Comparison of ENCODE assay signal across 11 cellular contexts in the genomic region with DNA sequence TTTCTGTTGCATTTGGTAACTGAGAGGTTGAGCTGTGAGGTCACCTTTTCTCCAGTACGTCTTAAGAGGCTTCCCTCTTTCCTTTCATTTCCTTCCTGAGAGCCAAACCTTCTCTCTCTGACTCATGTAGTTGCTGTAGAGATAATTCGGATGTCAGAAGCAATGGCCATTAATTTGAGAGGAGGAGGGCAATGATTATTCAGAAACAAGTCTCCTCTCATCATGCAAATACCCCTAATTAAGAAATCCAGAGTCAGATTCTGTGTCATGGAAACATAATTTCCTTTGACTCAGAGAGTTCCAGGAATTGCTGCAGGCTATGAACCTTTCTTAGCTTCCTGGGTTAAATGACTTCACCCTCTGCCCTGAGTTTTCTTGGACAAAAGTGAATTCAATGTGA. TPM values are rescaled to one million over a fixed set of nuclear protein-coding genes. Genes with fewer than 3 reads are reported as not detected.
A peak's percentile ranks its signal among the peaks of the same experiment; 100 is the strongest.
DNase-seq lines count a peak whose midpoint lies in the region; TF ChIP-seq lines count a peak whose summit lies in the region.
"Had no signal": no experiment of that assay in that cellular context is flagged by ENCODE, and none has a peak within 500 bp of the region (broad histone marks: within the 10 kb centered on the region; RNA-seq: fewer than 3 reads in every experiment).

No MANE protein-coding gene starts in this region.

- no peaks in the 10 kb centered on the region for H4K20me1 ChIP-seq in PC-9 (ENCODE audit: insufficient read depth)
- no peaks in the 10 kb centered on the region for H4K20me1 ChIP-seq in osteoblast (ENCODE audit: insufficient read depth, low read length)
- no peaks in the 10 kb centered on the region for H4K20me1 ChIP-seq in MM.1S (ENCODE audit: insufficient read depth, low read length)

- no peaks in the 10 kb centered on the region for H3K36me3 ChIP-seq in PC-9 (ENCODE audit: low read depth)
- no peaks in the 10 kb centered on the region for H3K36me3 ChIP-seq in osteoblast (ENCODE audit: insufficient read depth, low read length)
- no peaks in the 10 kb centered on the region for H3K36me3 ChIP-seq in MM.1S (replicated peaks; ENCODE audit: insufficient read depth, low read length)
- no peaks in the 10 kb centered on the region for H3K36me3 ChIP-seq in adrenal gland (replicated peaks in 1 of 2)

- BruUV-seq in PC-9 (replicated peaks; lab: Mats Ljungman, UMichigan): no TSS peak

- H3K27ac ChIP-seq in PC-9 (peak overlapping the region; percentile 93), epithelial cell of prostate (peak overlapping the region; percentile 96), osteoblast (ENCODE audit: low read depth, low read length) (peak overlapping the region; percentile 91), MM.1S (ENCODE audit: low read length) (no peak overlapping the region), adrenal gland (peak overlapping the region in 2 of 5 donors; percentile 42 to 66)

- H3F3A ChIP-seq in PC-9 (ENCODE audit: insufficient read depth, low read depth) (peaks cover 30% of the 10 kb centered on the region), MM.1S (ENCODE audit: insufficient read depth, low read length) (peaks cover 6% of the 10 kb centered on the region)

- WGBS in adrenal gland, 4 donors: 19 to 33% (median 31%) methylated on average over 2 of the region's 2 CpGs

- H3K4me3 ChIP-seq in PC-9 (peak overlapping the region; percentile 17; the same call in 1 of the 2 replicates), osteoblast (ENCODE audit: insufficient read depth, low read length) (peak overlapping the region; percentile 34), MM.1S (ENCODE audit: low read length) (no peak overlapping the region), adrenal gland (no peak overlapping the region)

- H3K9me3 ChIP-seq in PC-9 (ENCODE audit: insufficient read depth, low read depth): peaks cover 20% of the 10 kb centered on the region; the same call in 1 of the 2 replicates
- H3K9me3 ChIP-seq in osteoblast (ENCODE audit: low read depth, low read length): no peaks in the 10 kb centered on the region
- H3K9me3 ChIP-seq in MM.1S (replicated peaks; ENCODE audit: insufficient read depth, low read length): no peaks in the 10 kb centered on the region
- peaks cover 0 to 8% (median 0%) of the 10 kb centered on the region in 3 donors for H3K9me3 ChIP-seq in adrenal gland (replicated peaks in 1 of 3)

- no peak overlapping the region for H3K9ac ChIP-seq in MM.1S (ENCODE audit: low read length)

- H2AFZ ChIP-seq in PC-9: 0 out of 2 replicates have a peak overlapping the region, but pooled peaks have one; percentile 25
- H2AFZ ChIP-seq in osteoblast (ENCODE audit: low read length): peak overlapping the region; percentile 80
- H2AFZ ChIP-seq in MM.1S (ENCODE audit: low read length): no peak overlapping the region

- intact Hi-C loops in PC-9 (cut with micrococcal nuclease; ENCODE audit: unreplicated experiment) (no loop called here), adrenal gland (cut with DNase I) (no loop called here)

- H3K4me1 ChIP-seq in PC-9 (replicated peaks; ENCODE audit: insufficient read depth) (peaks cover 53% of the 10 kb centered on the region), osteoblast (ENCODE audit: insufficient read depth, low read length) (peaks cover 13% of the 10 kb centered on the region), MM.1S (ENCODE audit: low read length) (peaks cover 7% of the 10 kb centered on the region), adrenal gland (replicated peaks in 1 of 2) (no peaks in the 10 kb centered on the region)

- H3K9me2 ChIP-seq in PC-9 (ENCODE audit: insufficient read depth) (no peaks in the 10 kb centered on the region), MM.1S (replicated peaks; ENCODE audit: insufficient read depth, low read length) (no peaks in the 10 kb centered on the region)

- DNase-seq in COLO829 (ENCODE audit: low spot score): peak; percentile 95
- DNase-seq in PC-9: peak; percentile 21 to 86
- DNase-seq in epithelial cell of prostate (ENCODE audit: low read depth, low spot score): peak; percentile 83
- DNase-seq in osteoblast (ENCODE audit: insufficient read length, low spot score, missing footprints): peak; percentile 77
- DNase-seq in MM.1S: no peak
- DNase-seq in stimulated activated CD8-positive, alpha-beta memory T cell treated with anti-CD3 and anti-CD28 coated beads, Interleukin-4, amount 100 ng/mL, for 48 hours: no peak
- no peak for DNase-seq in cerebellum (ENCODE audit: low spot score)
- DNase-seq in adrenal gland: no peak
- DNase-seq: erythroblast, NCI-H1436 treated with DMSO at 0.1 percent for 48 hours, occipital lobe had no signal

- TF ChIP-seq CTCF in PC-9 (conservative IDR thresholded peaks at IDR 0.05): no peak
- TF ChIP-seq CTCF in osteoblast (IDR thresholded peaks at IDR 0.05; ENCODE audit: extremely low read depth, low read depth, low read length): no peak
- TF ChIP-seq CTCF in MM.1S (IDR thresholded peaks at IDR 0.05; ENCODE audit: low read length): no peak
- no peak for TF ChIP-seq CTCF in adrenal gland (IDR thresholded peaks at IDR 0.05)

- H3K4me2 ChIP-seq in PC-9: peak overlapping the region; percentile 70
- H3K4me2 ChIP-seq in osteoblast (ENCODE audit: insufficient read depth, low read length): peak overlapping the region; percentile 65
- no peak overlapping the region for H3K4me2 ChIP-seq in MM.1S (ENCODE audit: low read depth, low read length)

- TF ChIP-seq POLR2A in adrenal gland (IDR thresholded peaks at IDR 0.05): no peak

- H3K79me2 ChIP-seq in PC-9 (ENCODE audit: low read depth) (no peaks in the 10 kb centered on the region), osteoblast (ENCODE audit: insufficient read depth, low read length) (no peaks in the 10 kb centered on the region), MM.1S (ENCODE audit: low read length) (no peaks in the 10 kb centered on the region)

- POLR2A ChIA-PET in PC-9 (lab: Charles Lee; ENCODE audit: unreplicated experiment): interaction anchor here (0.6 to 1.5 kb wide), 2 partner anchors 58 to 159 kb away, joined by 3 to 11 read pairs; no protein-coding TSS in a partner anchor

- CTCF ChIA-PET in PC-9 (lab: Charles Lee): no interaction called here

- H3K27me3 ChIP-seq in PC-9 (ENCODE audit: insufficient read depth, low read depth) (no peaks in the 10 kb centered on the region), osteoblast (ENCODE audit: insufficient read depth, low read length) (no peaks in the 10 kb centered on the region), MM.1S (replicated peaks; ENCODE audit: insufficient read depth, low read length) (no peaks in the 10 kb centered on the region), adrenal gland (no peaks in the 10 kb centered on the region)

RNA-seq across cellular contexts. Expression of gene GSK3B, which starts 59.0 kb away (rescaled TPM):
- total RNA-seq in PC-9 (2021) (51.5 and 62.0 TPM in 2 replicates), osteoblast (79.9 and 87.9 TPM in 2 replicates), cerebellum (117 TPM), adrenal gland (10 to 100 TPM; 35.1 to 63.7 (median 46.2) TPM)
- 10 to 100 TPM in 2 of 3 donors, 1 to 10 TPM in 1; 10.0 to 38.7 (median 11.3) TPM for polyA plus RNA-seq in adrenal gland

Comparison
In these comparisons a context has a peak if more than half of its experiments do, and no peak if none do; other contexts are left out.
1. DNase-seq: peak in COLO829 (single experiment), PC-9 (2 of 2), epithelial cell of prostate (single experiment) and osteoblast (single experiment); none in MM.1S (single experiment), stimulated activated CD8-positive, alpha-beta memory T cell treated with anti-CD3 and anti-CD28 coated beads, Interleukin-4, amount 100 ng/mL, for 48 hours (single experiment), cerebellum (single experiment) and adrenal gland (0 of 7).
2. H3K4me3 ChIP-seq: peak in PC-9 (single experiment) and osteoblast (single experiment); none in MM.1S (single experiment) and adrenal gland (0 of 4).